ENCODE assay signal across 8 cellular contexts in genomic region chr4:82268050-82268825, GRCh38.
A peak's percentile ranks its signal among the peaks of the same experiment; 100 is the strongest.
DNase-seq lines count a peak whose midpoint lies in the region; ATAC-seq, FAIRE-seq and TF ChIP-seq lines count a peak whose summit lies in the region.

No MANE protein-coding gene starts in this region.

- intact Hi-C loops in CD4-positive, alpha-beta memory T cell (cut with micrococcal nuclease) = loop anchor here (1.0 to 5.0 kb wide), 7 partner anchors 45 to 862 kb away; no protein-coding TSS in a partner anchor
- intact Hi-C loops in mucosa of descending colon (cut with DNase I, micrococcal nuclease) = loop anchor here in 1 of 2 donors (5.0 kb wide), 1 partner anchor 861 kb away; no protein-coding TSS in a partner anchor

- DNase-seq in CD4-positive, alpha-beta memory T cell = peak; percentile 41 to 52 (median 47)
- peak; percentile 30 for DNase-seq in GM19239 (ENCODE audit: insufficient read length, low spot score)
- peak; percentile 24 for DNase-seq in NCI-H526 treated with DMSO at 0.1 percent for 48 hours (lab: John Stamatoyannopoulos, UW)
- DNase-seq in activated CD4-positive, alpha-beta T cell treated with anti-CD3 and anti-CD28 coated beads, Interleukin-2, amount 50 U/mL, for 1 hour = peak; percentile 34
- peak; percentile 80 for DNase-seq in epithelial cell of esophagus (ENCODE audit: low read depth)
- DNase-seq in mucosa of descending colon = peak in 1 of 3 donors; percentile 55
- no peak for DNase-seq in thoracic aorta (ENCODE audit: low spot score)

- no peaks in the 10 kb centered on the region for H3K9me3 Mint-ChIP-seq in CD4-positive, alpha-beta memory T cell

- peaks cover 8 to 31% (median 10%) of the 10 kb centered on the region in 4 donors for H3K4me1 Mint-ChIP-seq in CD4-positive, alpha-beta memory T cell

- peaks cover 2 to 9% of the 10 kb centered on the region in 2 donors for H3K27me3 Mint-ChIP-seq in CD4-positive, alpha-beta memory T cell

- POLR2A ChIA-PET in CD4-positive, alpha-beta memory T cell (lab: Charles Lee; ENCODE audit: partially characterized antibody) = interaction anchor here (0.6 to 1.7 kb wide), 4 partner anchors 15 to 801 kb away, joined by 3 to 7 read pairs (median 3); partner anchors contain the start of gene RASGEF1B

- H3K36me3 ChIP-seq in CD4-positive, alpha-beta memory T cell (ENCODE audit: insufficient read depth, low read length) = no peaks in the 10 kb centered on the region
- H3K36me3 ChIP-seq in mucosa of descending colon (ENCODE audit: low read depth) = no peaks in the 10 kb centered on the region
- H3K36me3 ChIP-seq in thoracic aorta = no peaks in the 10 kb centered on the region

- no peak overlapping the region for H3K27ac ChIP-seq in CD4-positive, alpha-beta memory T cell (ENCODE audit: low read depth, low read length)
- H3K27ac ChIP-seq in thoracic aorta = no peak overlapping the region

- H3K27ac Mint-ChIP-seq in CD4-positive, alpha-beta memory T cell = peak overlapping the region in 2 of 7 donors; percentile 10 to 74

- H3K9me3 ChIP-seq in CD4-positive, alpha-beta memory T cell (ENCODE audit: control insufficient read depth in 1 of 2, low read length in 2 of 2) = no peaks in the 10 kb centered on the region
- H3K9me3 ChIP-seq in mucosa of descending colon (no peaks in the 10 kb centered on the region), thoracic aorta (no peaks in the 10 kb centered on the region)

- H3K27me3 ChIP-seq in CD4-positive, alpha-beta memory T cell (ENCODE audit: insufficient read depth, low read length) = no peaks in the 10 kb centered on the region
- H3K27me3 ChIP-seq in thoracic aorta (replicated peaks; ENCODE audit: insufficient read depth) = no peaks in the 10 kb centered on the region

- FAIRE-seq in GM19239 (lab: Jason Lieb, UNC) = peak; percentile 87

- no peak overlapping the region for H3K4me3 ChIP-seq in CD4-positive, alpha-beta memory T cell (ENCODE audit: low read length in 2 of 2)
- H3K4me3 ChIP-seq in epithelial cell of esophagus (ENCODE audit: low read length) (no peak overlapping the region), mucosa of descending colon (no peak overlapping the region), thoracic aorta (no peak overlapping the region)

- peak; percentile 98 for TF ChIP-seq CTCF in epithelial cell of esophagus (IDR thresholded peaks at IDR 0.05; ENCODE audit: insufficient read depth, low read depth, low read length, missing control alignments)
- peak; percentile 28 for TF ChIP-seq CTCF in mucosa of descending colon (IDR thresholded peaks at IDR 0.05)
- peak; percentile 58 for TF ChIP-seq CTCF in thoracic aorta (IDR thresholded peaks at IDR 0.05)

- H3K4me3 Mint-ChIP-seq in CD4-positive, alpha-beta memory T cell = peak overlapping the region in 2 of 8 donors; percentile 5 to 61

- CTCF ChIA-PET in CD4-positive, alpha-beta memory T cell (lab: Charles Lee; ENCODE audit: partially characterized antibody) = interaction anchor here (0.7 to 3.7 kb wide), 39 partner anchors 10 to 867 kb away, joined by 3 to 42 read pairs (median 4); partner anchors contain the start of gene RASGEF1B

- ATAC-seq in HG03520 (IDR thresholded peaks at IDR 0.05; ENCODE audit: unreplicated experiment) (peak; percentile 84), mucosa of descending colon (peak; percentile 82), thoracic aorta (ENCODE audit: insufficient number of reproducible peaks, low FRiP score, low read depth) (peak; percentile 89)

- H3K36me3 Mint-ChIP-seq in CD4-positive, alpha-beta memory T cell = peaks cover 0 to 3% of the 10 kb centered on the region in 2 donors

- H3K4me1 ChIP-seq in CD4-positive, alpha-beta memory T cell (ENCODE audit: insufficient read depth, low read length) = peaks cover 10% of the 10 kb centered on the region
- H3K4me1 ChIP-seq in mucosa of descending colon (ENCODE audit: low read depth) (no peaks in the 10 kb centered on the region), thoracic aorta (ENCODE audit: control insufficient read depth in 1 of 2, low read depth in 2 of 2) (no peaks in the 10 kb centered on the region)

Comparison
In these comparisons a context has a peak if more than half of its experiments do, and no peak if none do; other contexts are left out.
1. CTCF ChIP-seq: peak in every context shown above with its lines; median percentile 98 in epithelial cell of esophagus; 58 in thoracic aorta; 28 in mucosa of descending colon.